ENCODE assay signal across 1 cellular context in genomic region chr6:137102851-137103492, GRCh38.
TF ChIP-seq lines count a peak whose summit lies in the region.

No MANE protein-coding gene starts in this region.

TF ChIP-seq in GM12878, 131 proteins besides CTCF, POLR2A, EP300 and RAD21 (continued from another document and continues in another):
- TF ChIP-seq E2F8 (IDR thresholded peaks at IDR 0.05; ENCODE audit: low read depth, partially characterized antibody), result no peak
- no peak for TF ChIP-seq ZNF274 (IDR thresholded peaks at IDR 0.05; ENCODE audit: insufficient read depth, insufficient read length)
- no peak for TF ChIP-seq CBX3 (IDR thresholded peaks at IDR 0.05; ENCODE audit: borderline replicate concordance, low read depth)
- peak; percentile 96 for TF ChIP-seq PML (IDR thresholded peaks at IDR 0.05; ENCODE audit: low read length)
- TF ChIP-seq CEBPZ (IDR thresholded peaks at IDR 0.05; ENCODE audit: low read depth, low read length), result no peak
- TF ChIP-seq CHD2 (IDR thresholded peaks at IDR 0.05; ENCODE audit: borderline replicate concordance, low read depth, low read length), result peak; percentile 76
- TF ChIP-seq JUND (IDR thresholded peaks at IDR 0.05; ENCODE audit: low read depth, low read length), result 0 out of 2 replicates have a peak, but pooled peaks have one; percentile 42
- TF ChIP-seq WRNIP1 (IDR thresholded peaks at IDR 0.05; ENCODE audit: borderline replicate concordance, low read depth, low read length), result peak; percentile 78; the same call in 1 of the 2 replicates
- peak; percentile 87 for TF ChIP-seq POLR2AphosphoS5 (IDR thresholded peaks at IDR 0.05; ENCODE audit: low read length)
- TF ChIP-seq SUPT20H (IDR thresholded peaks at IDR 0.05; ENCODE audit: borderline replicate concordance, control insufficient read depth, low read depth, low read length), result no peak
- TF ChIP-seq NKRF (conservative IDR thresholded peaks at IDR 0.05), result no peak
- no peak for TF ChIP-seq IRF5 (IDR thresholded peaks at IDR 0.05; ENCODE audit: borderline replicate concordance)
- TF ChIP-seq REST (IDR thresholded peaks at IDR 0.05; ENCODE audit: low read depth, low read length), result no peak
- TF ChIP-seq ZNF384 (IDR thresholded peaks at IDR 0.05; ENCODE audit: borderline replicate concordance, low read depth, low read length), result peak; percentile 49; the same call in 1 of the 2 replicates
- TF ChIP-seq SIX5 (IDR thresholded peaks at IDR 0.05; ENCODE audit: low read depth, low read length, severe bottlenecking), result peak; percentile 1
- TF ChIP-seq CHD1 (IDR thresholded peaks at IDR 0.05; ENCODE audit: low read depth, low read length), result 0 out of 2 replicates have a peak, but pooled peaks have one; percentile 6
- TF ChIP-seq SPI1 (IDR thresholded peaks at IDR 0.05; ENCODE audit: borderline replicate concordance, insufficient read depth, low read depth, low read length), result peak; percentile 100
- peak; percentile 61; the same call in 1 of the 2 replicates for TF ChIP-seq YY1 (IDR thresholded peaks at IDR 0.05; ENCODE audit: low read depth, low read length)
- TF ChIP-seq RFX5 (IDR thresholded peaks at IDR 0.05; ENCODE audit: low read depth, low read length), result no peak
- TF ChIP-seq SRF (IDR thresholded peaks at IDR 0.05; ENCODE audit: low read depth in 2 of 2, low read length in 2 of 2), result peak in 1 of 2 experiments; percentile 53; a peak in 1 of 4 replicates
- TF ChIP-seq USF2 (IDR thresholded peaks at IDR 0.05; ENCODE audit: borderline replicate concordance, low read depth, low read length), result no peak
- TF ChIP-seq MYC (IDR thresholded peaks at IDR 0.05; ENCODE audit: insufficient read depth, insufficient read length, insufficient replicate concordance, low read length, severe bottlenecking), result no peak
- TF ChIP-seq EZH2 (IDR thresholded peaks at IDR 0.05; ENCODE audit: borderline replicate concordance, control insufficient read depth, low read depth, low read length), result 0 out of 2 replicates have a peak, but pooled peaks have one; percentile 64
- TF ChIP-seq TCF7 (IDR thresholded peaks at IDR 0.05; ENCODE audit: borderline replicate concordance), result peak; percentile 86
- peak; percentile 73 to 81 for TF ChIP-seq BHLHE40 (IDR thresholded peaks at IDR 0.05; ENCODE audit: borderline replicate concordance in 1 of 2, low read depth in 2 of 2, low read length in 1 of 2)
- peak; percentile 84; the same call in 1 of the 2 replicates for TF ChIP-seq NBN (IDR thresholded peaks at IDR 0.05)
- TF ChIP-seq CREM (IDR thresholded peaks at IDR 0.05; ENCODE audit: low read depth), result peak; percentile 88
- TF ChIP-seq NRF1 (conservative IDR thresholded peaks at IDR 0.05; ENCODE audit: low read depth, low read length), result no peak
- peak; percentile 43 for TF ChIP-seq RELA (IDR thresholded peaks at IDR 0.05; ENCODE audit: borderline replicate concordance, partially characterized antibody)
- TF ChIP-seq SMARCA5 (IDR thresholded peaks at IDR 0.05), result peak; percentile 93
- no peak for TF ChIP-seq ZNF207 (IDR thresholded peaks at IDR 0.05; ENCODE audit: borderline replicate concordance)
- 0 out of 2 replicates have a peak, but pooled peaks have one; percentile 27 for TF ChIP-seq GABPA (IDR thresholded peaks at IDR 0.05; ENCODE audit: low read depth)
- TF ChIP-seq MTA3 (IDR thresholded peaks at IDR 0.05; ENCODE audit: borderline replicate concordance, low read length), result peak; percentile 97
- TF ChIP-seq FOS (IDR thresholded peaks at IDR 0.05; ENCODE audit: borderline replicate concordance, extremely low read depth, insufficient read length), result no peak
- TF ChIP-seq ATF2 (IDR thresholded peaks at IDR 0.05; ENCODE audit: low read length), result peak; percentile 99
- peak; percentile 73; the same call in 1 of the 2 replicates for TF ChIP-seq STAT3 (IDR thresholded peaks at IDR 0.05; ENCODE audit: low read depth, low read length)
- no peak for TF ChIP-seq ZBTB4 (CRISPR knock-in tag; IDR thresholded peaks at IDR 0.05)
- TF ChIP-seq TCF3 (IDR thresholded peaks at IDR 0.05; ENCODE audit: borderline replicate concordance, insufficient read depth, low read depth, low read length), result peak; percentile 97
